In the genomic region with DNA sequence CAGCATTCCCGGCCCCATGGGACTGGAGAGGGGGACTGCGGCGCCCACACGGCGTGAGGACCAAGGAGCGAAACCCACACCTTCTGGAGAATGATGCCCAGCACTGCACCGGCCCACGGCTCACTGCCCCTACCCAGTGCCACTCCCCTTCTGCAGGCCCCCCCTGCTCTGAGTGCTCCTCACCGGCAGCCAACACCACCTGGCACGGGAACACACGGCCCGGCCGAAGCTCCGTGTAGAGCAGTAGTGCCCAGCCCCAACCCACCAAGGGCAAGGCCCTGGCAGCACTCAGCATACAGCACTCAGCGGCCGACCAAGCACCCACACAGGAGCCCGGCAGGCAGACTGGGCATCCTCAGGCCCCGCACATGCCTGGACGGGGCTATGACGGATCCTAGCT, we compare ENCODE assay signal across 18 cellular contexts. TPM values are rescaled to one million over a fixed set of nuclear protein-coding genes. Genes with fewer than 3 reads are reported as not detected.
DNase-seq lines count a peak whose midpoint lies in the region; ATAC-seq and TF ChIP-seq lines count a peak whose summit lies in the region.
"Had no signal": no experiment of that assay in that cellular context is flagged by ENCODE, and none has a peak within 500 bp of the region (broad histone marks: within the 10 kb centered on the region; RNA-seq: fewer than 3 reads in every experiment).

No MANE protein-coding gene starts in this region.

- DNase-seq in Right ventricle myocardium superior (peak; percentile 74), cardiac septum (ENCODE audit: low spot score) (no peak), left ventricle myocardium inferior (peak; percentile 59), posterior vena cava (ENCODE audit: low spot score) (peak; percentile 78), foreskin keratinocyte (no peak), NCI-H524 treated with DMSO at 0.1 percent for 48 hours (lab: John Stamatoyannopoulos, UW) (no peak), colonic mucosa (no peak)
- DNase-seq: 8988T; CD8-positive, alpha-beta memory T cell; HCEC 1CT; Kasumi-1; NCI-H1417; NCI-H187; NCI-H2107; NCI-H510A; NCI-H82 had no signal

- intact Hi-C loops in Right ventricle myocardium superior (cut with DNase I), result no loop called here
- intact Hi-C loops in cardiac septum (cut with DNase I), result no loop called here
- intact Hi-C loops in left ventricle myocardium inferior (cut with micrococcal nuclease), result no loop called here
- intact Hi-C loops in posterior vena cava (cut with DNase I), result no loop called here
- intact Hi-C loops in colonic mucosa (cut with DNase I), result no loop called here

- H3K27me3 ChIP-seq in left ventricle myocardium inferior (ENCODE audit: low read depth), result no peaks in the 10 kb centered on the region
- no peaks in the 10 kb centered on the region for H3K27me3 ChIP-seq in foreskin keratinocyte
- no peaks in the 10 kb centered on the region for H3K27me3 ChIP-seq in colonic mucosa

- H3K4me1 ChIP-seq in left ventricle myocardium inferior (peaks cover 23% of the 10 kb centered on the region), foreskin keratinocyte (no peaks in the 10 kb centered on the region), colonic mucosa (no peaks in the 10 kb centered on the region)

- ATAC-seq in Right ventricle myocardium superior (ENCODE audit: poor library complexity), result peak; percentile 88
- ATAC-seq in foreskin keratinocyte, result no peak

- H3K9me3 ChIP-seq in left ventricle myocardium inferior (replicated peaks) (no peaks in the 10 kb centered on the region), colonic mucosa (no peaks in the 10 kb centered on the region)

- H3K4me3 ChIP-seq in left ventricle myocardium inferior (no peak overlapping the region), colonic mucosa (no peak overlapping the region)
- H3K4me3 ChIP-seq: GM23338 had no signal

- H3K36me3 ChIP-seq in left ventricle myocardium inferior (peaks cover 12% of the 10 kb centered on the region), colonic mucosa (no peaks in the 10 kb centered on the region)

- no peak overlapping the region for H3K27ac ChIP-seq in left ventricle myocardium inferior (replicated peaks)
- H3K27ac ChIP-seq in foreskin keratinocyte, result no peak overlapping the region
- no peak overlapping the region for H3K27ac ChIP-seq in colonic mucosa
- H3K27ac ChIP-seq: C4-2B had no signal

- TF ChIP-seq CTCF in left ventricle myocardium inferior (IDR thresholded peaks at IDR 0.05; ENCODE audit: borderline replicate concordance) (no peak), foreskin keratinocyte (conservative IDR thresholded peaks at IDR 0.05) (no peak), colonic mucosa (IDR thresholded peaks at IDR 0.05) (no peak)

- no peak overlapping the region for H3K9ac ChIP-seq in colonic mucosa (ENCODE audit: low read depth in 2 of 2, low read length in 2 of 2)

RNA-seq across cellular contexts. Expression of a gene that starts 13.4 kb away (rescaled TPM):
- total RNA-seq in Right ventricle myocardium superior (45.5 TPM), cardiac septum (34.9 TPM), left ventricle myocardium inferior (45.3 TPM), posterior vena cava (10 to 100 TPM; 38.4 to 42.4 TPM), foreskin keratinocyte (51.3 and 56.3 TPM in 2 replicates), colonic mucosa (10 to 100 TPM; 56.9 to 66.0 TPM)
- polyA plus RNA-seq in foreskin keratinocyte, result 62.0 and 64.0 TPM in 2 replicates

RNA-seq across cellular contexts. Expression of a gene that starts 39.0 kb away (rescaled TPM):
- total RNA-seq in Right ventricle myocardium superior (17.5 TPM), cardiac septum (17.7 TPM), left ventricle myocardium inferior (19.8 TPM), posterior vena cava (10 to 100 TPM; 18.8 to 19.4 TPM), foreskin keratinocyte (17.5 and 18.5 TPM in 2 replicates), colonic mucosa (10 to 100 TPM; 27.2 to 40.6 TPM)
- 13.8 and 15.3 TPM in 2 replicates for polyA plus RNA-seq in foreskin keratinocyte

RNA-seq across cellular contexts. Expression of a gene that starts 52.8 kb away (rescaled TPM):
- total RNA-seq in Right ventricle myocardium superior (66.8 TPM), cardiac septum (55.1 TPM), left ventricle myocardium inferior (64.0 TPM), posterior vena cava (10 to 100 TPM; 61.3 to 69.4 TPM), foreskin keratinocyte (29.5 and 29.7 TPM in 2 replicates), colonic mucosa (10 to 100 TPM; 44.1 to 82.5 TPM)
- 21.3 and 24.3 TPM in 2 replicates for polyA plus RNA-seq in foreskin keratinocyte

Comparison
In these comparisons a context has a peak if more than half of its experiments do, and no peak if none do; other contexts are left out.
1. DNase-seq: peak in Right ventricle myocardium superior (single experiment), left ventricle myocardium inferior (single experiment) and posterior vena cava (single experiment); none in cardiac septum (single experiment), foreskin keratinocyte (0 of 2), NCI-H524 treated with DMSO at 0.1 percent for 48 hours (single experiment) and colonic mucosa (single experiment).